ENCODE assay signal across 2 cellular contexts in genomic region chr22:37012956-37013355, GRCh38.
TF ChIP-seq lines count a peak whose summit lies in the region.

No MANE protein-coding gene starts in this region.

TF ChIP-seq in liver, 16 proteins besides CTCF, POLR2A, EP300 and RAD21:
- TF ChIP-seq SP1 (IDR thresholded peaks at IDR 0.05) (peak; percentile 20), REST (IDR thresholded peaks at IDR 0.05) (peak; percentile 14), TAF1 (conservative IDR thresholded peaks at IDR 0.05) (no peak), YY1 (IDR thresholded peaks at IDR 0.05) (no peak), FOXA1 (IDR thresholded peaks at IDR 0.05) (no peak), FOXA2 (IDR thresholded peaks at IDR 0.05) (peak; percentile 43), ZBTB33 (IDR thresholded peaks at IDR 0.05) (no peak), EGR1 (IDR thresholded peaks at IDR 0.05; ENCODE audit: low read depth in 2 of 2) (no peak), HNF4G (IDR thresholded peaks at IDR 0.05) (peak; percentile 10), ATF3 (IDR thresholded peaks at IDR 0.05) (no peak), JUND (IDR thresholded peaks at IDR 0.05) (peak in 1 of 2 donors; percentile 17), HNF4A (conservative IDR thresholded peaks at IDR 0.05) (peak; percentile 78 to 92), RXRA (IDR thresholded peaks at IDR 0.05) (peak; percentile 16 to 77), GABPA (IDR thresholded peaks at IDR 0.05 in 1 of 2, conservative IDR thresholded peaks at IDR 0.05 in 1 of 2) (no peak), NR2F2 (IDR thresholded peaks at IDR 0.05) (no peak), MAX (IDR thresholded peaks at IDR 0.05) (peak; percentile 43)

TF ChIP-seq in HepG2, 621 proteins besides CTCF, POLR2A, EP300 and RAD21:
- no peak for TF ChIP-seq PAXIP1 (CRISPR knock-in tag; conservative IDR thresholded peaks at IDR 0.05)
- no peak for TF ChIP-seq POLR2AphosphoS5 (IDR thresholded peaks at IDR 0.05; ENCODE audit: low read depth, low read length)
- TF ChIP-seq ZNF329 (CRISPR knock-in tag; IDR thresholded peaks at IDR 0.05; ENCODE audit: low read depth), result no peak
- no peak for TF ChIP-seq PHF20 (CRISPR knock-in tag; IDR thresholded peaks at IDR 0.05)
- no peak for TF ChIP-seq TRIM22 (IDR thresholded peaks at IDR 0.05)
- no peak for TF ChIP-seq FLYWCH1 (CRISPR knock-in tag; IDR thresholded peaks at IDR 0.05)
- no peak for TF ChIP-seq ASH2L (IDR thresholded peaks at IDR 0.05; ENCODE audit: insufficient read length, low read depth, low read length)
- no peak for TF ChIP-seq JUN (CRISPR knock-in tag; IDR thresholded peaks at IDR 0.05)
- no peak for TF ChIP-seq ZNF281 (CRISPR knock-in tag; IDR thresholded peaks at IDR 0.05; ENCODE audit: borderline replicate concordance)
- no peak for TF ChIP-seq ZNF235 (CRISPR knock-in tag; IDR thresholded peaks at IDR 0.05; ENCODE audit: borderline replicate concordance)
- TF ChIP-seq CC2D1A (CRISPR knock-in tag; IDR thresholded peaks at IDR 0.05), result no peak
- TF ChIP-seq ZNF878 (CRISPR knock-in tag; IDR thresholded peaks at IDR 0.05), result no peak
- no peak for TF ChIP-seq SRF (IDR thresholded peaks at IDR 0.05; ENCODE audit: low read depth, low read length)
- TF ChIP-seq RELA (CRISPR knock-in tag; IDR thresholded peaks at IDR 0.05), result no peak
- TF ChIP-seq HIVEP1 (CRISPR knock-in tag; IDR thresholded peaks at IDR 0.05), result no peak
- TF ChIP-seq ZSCAN25 (CRISPR knock-in tag; IDR thresholded peaks at IDR 0.05), result no peak
- no peak for TF ChIP-seq FOXK2 (IDR thresholded peaks at IDR 0.05)
